ENCODE assay signal across 27 cellular contexts in genomic region chr5:163404364-163404763, GRCh38.
"Had no signal": no experiment of that assay in that cellular context is flagged by ENCODE, and none has a peak within 500 bp of the region (broad histone marks: within the 10 kb centered on the region; RNA-seq: fewer than 3 reads in every experiment).

No MANE protein-coding gene starts in this region.

- H2AFZ ChIP-seq: neural progenitor cell, parathyroid adenoma had no signal

- H3K27me3 ChIP-seq: neural progenitor cell, ovary, spleen, suprapubic skin, testis, transverse colon, upper lobe of left lung, vagina had no signal

- FAIRE-seq: urothelium cell line had no signal

- H3K9ac ChIP-seq: neural progenitor cell, parathyroid adenoma had no signal

- H3K4me2 ChIP-seq: neural progenitor cell, smooth muscle cell had no signal

- H3K4me3 ChIP-seq: neural progenitor cell, ovary, psoas muscle, skin epidermis, smooth muscle cell, spleen, suprapubic skin, testis, tibial artery, transverse colon, upper lobe of left lung, vagina had no signal

- H3K79me2 ChIP-seq: parathyroid adenoma had no signal

- H3K27ac ChIP-seq: neural progenitor cell, ovary, parathyroid adenoma, psoas muscle, skin epidermis, spleen, suprapubic skin, testis, tibial artery, transverse colon, upper lobe of left lung, vagina had no signal

- H3K36me3 ChIP-seq: neural progenitor cell, ovary, spleen, suprapubic skin, tibial artery, transverse colon, upper lobe of left lung, vagina had no signal

- H3K9me3 ChIP-seq: ovary, psoas muscle, spleen, suprapubic skin, testis, tibial artery, transverse colon, upper lobe of left lung, vagina had no signal

- DNase-seq: natural killer cell; occipital lobe; ovary; posterior cingulate gyrus; psoas muscle; right cardiac atrium; spleen; stimulated activated CD4-positive, alpha-beta T cell treated with anti-CD3 and anti-CD28 coated beads, Interleukin-12 subunit alpha, Interleukin-12 subunit beta, amount 100 ng/mL, for 4 hours; stimulated activated CD4-positive, alpha-beta T cell treated with anti-CD3 and anti-CD28 coated beads, Interleukin-1b, Interleukin-23, amount 100 ng/mL, for 48 hours; stimulated activated CD4-positive, alpha-beta T cell treated with anti-CD3 and anti-CD28 coated beads, Interleukin-4, amount 100 ng/mL, for 1 hour; stimulated activated CD4-positive, alpha-beta T cell treated with anti-CD3 and anti-CD28 coated beads, Interleukin-4, amount 100 ng/mL, for 4 hours; stimulated activated CD8-positive, alpha-beta memory T cell treated with anti-CD3 and anti-CD28 coated beads, Interleukin-4, amount 100 ng/mL, for 48 hours; stimulated activated naive CD4-positive, alpha-beta T cell; stimulated activated naive CD8-positive, alpha-beta T cell treated with anti-CD3 and anti-CD28 coated beads, Interleukin-15, amount 100 ng/mL, for 72 hours; stimulated activated naive CD8-positive, alpha-beta T cell treated with anti-CD3 and anti-CD28 coated beads, Interleukin-15, Interleukin-2, amounts not matched to agents 100 U/mL and 50 U/mL, for 24 hours; substantia nigra; testis; tibial artery; transverse colon; upper lobe of left lung had no signal

- H3K4me1 ChIP-seq: neural progenitor cell, parathyroid adenoma, psoas muscle, testis had no signal
